13 cellular contexts compared by ENCODE assay signal in genomic region chr22:33867118-33867863, GRCh38. TPM values are rescaled to one million over a fixed set of nuclear protein-coding genes. Genes with fewer than 3 reads are reported as not detected.
DNase-seq lines count a peak whose midpoint lies in the region; ATAC-seq, FAIRE-seq and TF ChIP-seq lines count a peak whose summit lies in the region.
"Had no signal": no experiment of that assay in that cellular context is flagged by ENCODE, and none has a peak within 500 bp of the region (broad histone marks: within the 10 kb centered on the region; RNA-seq: fewer than 3 reads in every experiment).

No MANE protein-coding gene starts in this region.

- H3K9me2 ChIP-seq in MM.1S (replicated peaks; ENCODE audit: insufficient read depth, low read length): no peaks in the 10 kb centered on the region

- DNase-seq in AG09319 (ENCODE audit: extremely low read depth, low read depth): peak; percentile 4
- DNase-seq in RCC 7860 (ENCODE audit: low spot score): peak; percentile 36
- DNase-seq in fibroblast of villous mesenchyme (ENCODE audit: low read depth): peak; percentile 76
- DNase-seq in psoas muscle: no peak
- DNase-seq in MM.1S: no peak
- no peak for DNase-seq in activated CD4-positive, alpha-beta T cell treated with anti-CD3 and anti-CD28 coated beads for 48 hours
- DNase-seq: erythroblast, lower lobe of right lung, NCI-H748 treated with DMSO at 0.1 percent for 48 hours, T-helper 17 cell had no signal

- WGBS in psoas muscle, 3 donors: 49 to 78% (median 62%) methylated on average over 12 of the region's 12 CpGs

- TF ChIP-seq CTCF in AG09319 (IDR thresholded peaks at IDR 0.05; ENCODE audit: low read depth, low read length): no peak; the same call in 1 of the 2 replicates
- TF ChIP-seq CTCF in fibroblast of villous mesenchyme (IDR thresholded peaks at IDR 0.05; ENCODE audit: insufficient read depth, low read depth, low read length): no peak
- no peak for TF ChIP-seq CTCF in psoas muscle (IDR thresholded peaks at IDR 0.05)
- no peak for TF ChIP-seq CTCF in MM.1S (IDR thresholded peaks at IDR 0.05; ENCODE audit: low read length)

- H3K36me3 ChIP-seq in psoas muscle (ENCODE audit: insufficient read depth in 1 of 2, low read depth in 1 of 2): no peaks in the 10 kb centered on the region
- no peaks in the 10 kb centered on the region for H3K36me3 ChIP-seq in MM.1S (replicated peaks; ENCODE audit: insufficient read depth, low read length)
- H3K36me3 ChIP-seq: lower lobe of right lung had no signal

- H3K9ac ChIP-seq in MM.1S (ENCODE audit: low read length): no peak overlapping the region
- H3K9ac ChIP-seq: BLaER1 treated with 17β-estradiol and CSF1 and Interleukin-3, amounts not matched to agents 10 nM and 100 nM had no signal

- H3K4me1 ChIP-seq in psoas muscle (peaks cover 70% of the 10 kb centered on the region), MM.1S (ENCODE audit: low read length) (peaks cover 17% of the 10 kb centered on the region)

- peaks cover 95% of the 10 kb centered on the region for H3K79me2 ChIP-seq in MM.1S (ENCODE audit: low read length)

- peak; percentile 68 to 80 (median 78) for ATAC-seq in psoas muscle
- no peak for ATAC-seq in HG02852 (IDR thresholded peaks at IDR 0.05; ENCODE audit: unreplicated experiment)
- ATAC-seq in HG03457 (IDR thresholded peaks at IDR 0.05; ENCODE audit: unreplicated experiment): no peak
- ATAC-seq: T-helper 17 cell had no signal

- H3K4me3 ChIP-seq in fibroblast of villous mesenchyme (ENCODE audit: low read depth, low read length): no peak overlapping the region
- H3K4me3 ChIP-seq in psoas muscle: no peak overlapping the region
- H3K4me3 ChIP-seq in MM.1S (ENCODE audit: low read length): no peak overlapping the region
- H3K4me3 ChIP-seq: BLaER1 treated with 17β-estradiol and CSF1 and Interleukin-3, amounts not matched to agents 10 nM and 100 nM; lower lobe of right lung had no signal

- H3K27ac ChIP-seq in psoas muscle (peak overlapping the region; percentile 83), MM.1S (ENCODE audit: low read length) (no peak overlapping the region)
- H3K27ac ChIP-seq: BLaER1 treated with 17β-estradiol and CSF1 and Interleukin-3, amounts not matched to agents 10 nM and 100 nM; lower lobe of right lung had no signal

- H3F3A ChIP-seq in MM.1S (ENCODE audit: insufficient read depth, low read length): no peaks in the 10 kb centered on the region; the same call in 1 of the 2 replicates

- no peak for FAIRE-seq in RCC 7860 (lab: Jason Lieb, UNC)

- H3K4me2 ChIP-seq in MM.1S (ENCODE audit: low read depth, low read length): no peak overlapping the region

- H3K9me3 ChIP-seq in psoas muscle (no peaks in the 10 kb centered on the region), MM.1S (replicated peaks; ENCODE audit: insufficient read depth, low read length) (no peaks in the 10 kb centered on the region)
- H3K9me3 ChIP-seq: BLaER1 treated with 17β-estradiol and CSF1 and Interleukin-3, amounts not matched to agents 10 nM and 100 nM; lower lobe of right lung had no signal

- H4K20me1 ChIP-seq in MM.1S (ENCODE audit: insufficient read depth, low read length): peaks cover 8% of the 10 kb centered on the region; the same call in 1 of the 2 replicates

- H3K27me3 ChIP-seq in psoas muscle (ENCODE audit: insufficient read depth in 3 of 3, low read length in 2 of 3): no peaks in the 10 kb centered on the region
- H3K27me3 ChIP-seq in MM.1S (replicated peaks; ENCODE audit: insufficient read depth, low read length): no peaks in the 10 kb centered on the region
- H3K27me3 ChIP-seq: BLaER1 treated with 17β-estradiol and CSF1 and Interleukin-3, amounts not matched to agents 10 nM and 100 nM had no signal

- no peak overlapping the region for H2AFZ ChIP-seq in MM.1S (ENCODE audit: low read length)

- intact Hi-C loops in psoas muscle (cut with DNase I): no loop called here

RNA-seq across cellular contexts. Expression of gene LARGE1, which starts 53.0 kb away (rescaled TPM):
- total RNA-seq in fibroblast of villous mesenchyme (13.4 and 15.5 TPM in 2 replicates), psoas muscle (10 to 100 TPM; 40.8 to 68.9 (median 56.0) TPM)
- polyA plus RNA-seq in psoas muscle: 10 to 100 TPM; 14.9 to 91.6 (median 25.9) TPM

Comparison
In these comparisons a context has a peak if more than half of its experiments do, and no peak if none do; other contexts are left out.
1. DNase-seq: peak in AG09319 (single experiment), RCC 7860 (single experiment) and fibroblast of villous mesenchyme (single experiment); none in psoas muscle (0 of 2), MM.1S (single experiment) and activated CD4-positive, alpha-beta T cell treated with anti-CD3 and anti-CD28 coated beads for 48 hours (single experiment).
2. ATAC-seq: peak in psoas muscle (4 of 4); none in HG02852 (single experiment) and HG03457 (single experiment).